In genomic region chr20:48652961-48653705, GRCh38 we compare ENCODE assay signal across 26 cellular contexts.
"Had no signal": no experiment of that assay in that cellular context is flagged by ENCODE, and none has a peak within 500 bp of the region (broad histone marks: within the 10 kb centered on the region; RNA-seq: fewer than 3 reads in every experiment).

No MANE protein-coding gene starts in this region.

- H3K4me3 ChIP-seq: esophagus squamous epithelium, psoas muscle, smooth muscle cell, thoracic aorta, vagina had no signal

- H3K27ac ChIP-seq: epithelial cell of prostate, esophagus squamous epithelium, parathyroid adenoma, psoas muscle, thoracic aorta, vagina had no signal

- H3K4me1 ChIP-seq: parathyroid adenoma, vagina had no signal

- ATAC-seq: left ventricle myocardium superior; psoas muscle; stimulated activated naive B cell treated with anti-CD40 and anti-IgM and Interleukin-4, amounts not matched to agents 10 μg/mL and 1 μg/mL and 100 μg/mL, for 72 hours; T-helper 17 cell had no signal

- DNase-seq: activated CD4-positive, alpha-beta memory T cell treated with anti-CD3 and anti-CD28 coated beads for 36 hours; activated CD4-positive, alpha-beta T cell treated with anti-CD3 and anti-CD28 coated beads, Interleukin-2, amount 10 ng/mL, durations not matched to agents 24 days and 14 days; activated CD4-positive, CD25-positive, alpha-beta regulatory T cell treated with anti-CD3 and anti-CD28 coated beads, Interleukin-2, amount 50 U/mL, for 72 hours; activated CD8-positive, alpha-beta memory T cell treated with anti-CD3 and anti-CD28 coated beads, Interleukin-2, amount 50 U/mL, for 4 hours; activated effector memory CD4-positive, alpha-beta T cell treated with anti-CD3 and anti-CD28 coated beads, Interleukin-2, amount 50 U/mL, for 16 hours; activated naive CD4-positive, alpha-beta T cell treated with anti-CD3 and anti-CD28 coated beads for 36 hours; activated naive CD8-positive, alpha-beta T cell treated with anti-CD3 and anti-CD28 coated beads for 36 hours; activated T-cell treated with anti-CD3 and anti-CD28 coated beads, Interleukin-2, amount 50 U/mL, for 1 hour; amniotic stem cell; central memory CD4-positive, alpha-beta T cell; dermis blood vessel endothelial cell; effector CD8-positive, alpha-beta T cell; esophagus squamous epithelium; foreskin melanocyte; left ventricle myocardium superior; mammary epithelial cell; naive B cell; stimulated activated CD4-positive, alpha-beta T cell treated with anti-CD3 and anti-CD28 coated beads, Interleukin-2, amount 100 ng/mL, for 24 hours; stimulated activated naive B cell treated with anti-CD40 and anti-IgM and Interleukin-4, amounts not matched to agents 10 μg/mL and 1 μg/mL and 100 μg/mL, for 72 hours; T-helper 17 cell had no signal

- H3K27me3 ChIP-seq: vagina had no signal

- H3K9me3 ChIP-seq: esophagus squamous epithelium, psoas muscle, thoracic aorta, vagina had no signal
